In the genomic region with DNA sequence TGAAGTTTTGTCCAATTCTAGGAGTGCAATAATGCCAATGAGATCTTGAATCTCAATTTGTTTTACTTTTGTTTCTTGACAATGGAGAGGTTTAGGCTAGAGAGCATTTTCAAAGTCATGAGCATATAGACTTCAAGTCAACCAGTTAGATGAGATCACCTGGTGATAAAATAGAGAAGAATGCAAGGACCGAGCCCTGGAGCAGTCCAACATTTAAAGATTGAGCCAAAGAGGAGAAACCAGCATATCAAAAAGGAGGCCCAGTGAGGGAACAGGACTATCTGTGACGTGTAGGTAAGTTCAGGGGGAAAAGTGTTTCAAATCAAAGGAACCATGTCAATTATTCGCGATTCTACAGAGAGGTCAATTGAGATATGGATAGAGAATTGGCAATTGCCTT, we compare ENCODE assay signal across 1 cellular context.
TF ChIP-seq lines count a peak whose summit lies in the region.

No MANE protein-coding gene starts in this region.

TF ChIP-seq in K562, 482 proteins besides CTCF, POLR2A, EP300 and RAD21 (continued from another document):
- TF ChIP-seq, protein P1, sequence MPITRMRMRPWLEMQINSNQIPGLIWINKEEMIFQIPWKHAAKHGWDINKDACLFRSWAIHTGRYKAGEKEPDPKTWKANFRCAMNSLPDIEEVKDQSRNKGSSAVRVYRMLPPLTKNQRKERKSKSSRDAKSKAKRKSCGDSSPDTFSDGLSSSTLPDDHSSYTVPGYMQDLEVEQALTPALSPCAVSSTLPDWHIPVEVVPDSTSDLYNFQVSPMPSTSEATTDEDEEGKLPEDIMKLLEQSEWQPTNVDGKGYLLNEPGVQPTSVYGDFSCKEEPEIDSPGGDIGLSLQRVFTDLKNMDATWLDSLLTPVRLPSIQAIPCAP (CRISPR knock-in tag; IDR thresholded peaks at IDR 0.05; ENCODE audit: borderline replicate concordance), result no peak
- TF ChIP-seq ZC3H11A (IDR thresholded peaks at IDR 0.05; ENCODE audit: low read depth, low read length) (no peak), SAFB (IDR thresholded peaks at IDR 0.05; ENCODE audit: borderline replicate concordance, low read depth, low read length) (no peak)
